ENCODE assay signal across 10 cellular contexts in the genomic region with DNA sequence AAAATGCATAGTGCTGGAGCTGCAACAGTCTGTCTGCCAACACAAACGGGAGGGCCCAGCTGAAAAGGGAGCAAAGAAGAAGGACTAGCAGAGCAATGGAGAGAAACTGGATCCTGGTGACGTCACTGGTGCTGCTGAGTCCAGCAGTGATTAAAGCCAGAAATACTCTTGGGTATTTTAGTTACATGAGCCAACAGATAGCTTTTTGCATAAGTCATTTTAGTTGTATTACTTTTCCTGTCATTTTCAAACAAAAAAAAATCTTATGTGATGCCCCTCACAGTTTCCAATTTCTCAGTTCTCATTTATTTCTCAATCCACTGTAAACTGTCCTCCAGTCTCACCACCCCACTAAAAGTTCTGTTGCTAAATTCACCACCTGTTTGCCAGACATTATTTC. TPM values are rescaled to one million over a fixed set of nuclear protein-coding genes. Genes with fewer than 3 reads are reported as not detected.
A peak's percentile ranks its signal among the peaks of the same experiment; 100 is the strongest.
DNase-seq lines count a peak whose midpoint lies in the region; ATAC-seq and TF ChIP-seq lines count a peak whose summit lies in the region.
"Had no signal": no experiment of that assay in that cellular context is flagged by ENCODE, and none has a peak within 500 bp of the region (broad histone marks: within the 10 kb centered on the region; RNA-seq: fewer than 3 reads in every experiment).

No MANE protein-coding gene starts in this region.

- H3K27ac Mint-ChIP-seq in activated naive CD8-positive, alpha-beta T cell treated with anti-CD3 and anti-CD28 coated beads for 36 hours = no peak overlapping the region
- H3K27ac Mint-ChIP-seq: type B pancreatic cell had no signal

- no peak overlapping the region for H2BK5ac ChIP-seq in trophoblast cell (ENCODE audit: low read depth, low read length, poor library complexity)

- H4K8ac ChIP-seq in trophoblast cell (ENCODE audit: low read depth, low read length) = no peak overlapping the region

- no peaks in the 10 kb centered on the region for H3K27me3 ChIP-seq in trophoblast cell (ENCODE audit: insufficient read depth, low read length)
- no peaks in the 10 kb centered on the region for H3K27me3 ChIP-seq in WERI-Rb-1 (ENCODE audit: insufficient read depth, low read depth, severe bottlenecking)

- no CpG with 5 or more reads among the region's 2 CpGs for WGBS in trophoblast cell (ENCODE audit: extremely low coverage, insufficient coverage, insufficient read length)

- no peaks in the 10 kb centered on the region for H3K9me3 ChIP-seq in trophoblast cell (ENCODE audit: insufficient read depth, low read depth, low read length)
- H3K9me3 ChIP-seq in WERI-Rb-1 (ENCODE audit: severe bottlenecking) = no peaks in the 10 kb centered on the region

- H2AK5ac ChIP-seq in trophoblast cell (ENCODE audit: low read length) = no peak overlapping the region

- H3K9me3 Mint-ChIP-seq in activated naive CD8-positive, alpha-beta T cell treated with anti-CD3 and anti-CD28 coated beads for 36 hours = no peaks in the 10 kb centered on the region
- H3K9me3 Mint-ChIP-seq: type B pancreatic cell had no signal

- peaks cover 0 to 5% of the 10 kb centered on the region in 2 experiments for H3K4me1 ChIP-seq in trophoblast cell (ENCODE audit: control insufficient read depth in 1 of 2, insufficient read depth in 2 of 2, low read length in 2 of 2)

- H3K4me3 Mint-ChIP-seq in activated naive CD8-positive, alpha-beta T cell treated with anti-CD3 and anti-CD28 coated beads for 36 hours = no peak overlapping the region
- H3K4me3 Mint-ChIP-seq: type B pancreatic cell had no signal

- H3K27ac ChIP-seq in trophoblast cell (ENCODE audit: low read depth, low read length) = no peak overlapping the region
- no peak overlapping the region for H3K27ac ChIP-seq in WERI-Rb-1

- peaks cover 4% of the 10 kb centered on the region for H3K79me1 ChIP-seq in trophoblast cell (ENCODE audit: low read length)

- no peak overlapping the region for H3K4me2 ChIP-seq in trophoblast cell (ENCODE audit: low read length)

- no peaks in the 10 kb centered on the region for H3K79me2 ChIP-seq in trophoblast cell (ENCODE audit: control insufficient read depth, insufficient read depth, low read length, poor library complexity)

- H3K4me3 ChIP-seq in trophoblast cell (ENCODE audit: low read depth, low read length) (no peak overlapping the region), WERI-Rb-1 (ENCODE audit: low read depth, low read length) (no peak overlapping the region)

- no peak overlapping the region for H4K91ac ChIP-seq in trophoblast cell (ENCODE audit: low read depth, low read length)

- intact Hi-C loops in Right ventricle myocardium superior (cut with DNase I) = no loop called here

- peak; percentile 77 for ATAC-seq in SK-N-SH treated with all-trans-retinoic acid at 6 μM for 48 hours
- peak; percentile 97 for ATAC-seq in Right ventricle myocardium superior (ENCODE audit: poor library complexity)
- ATAC-seq in HG03196 (IDR thresholded peaks at IDR 0.05; ENCODE audit: unreplicated experiment) = no peak

- H3K14ac ChIP-seq in trophoblast cell (ENCODE audit: low read length) = no peak overlapping the region

- no peak for TF ChIP-seq CTCF in WERI-Rb-1 (IDR thresholded peaks at IDR 0.05; ENCODE audit: low read depth, low read length)

- no peak overlapping the region for H3K4ac ChIP-seq in trophoblast cell (ENCODE audit: low read depth, low read length)

- H3K9ac ChIP-seq in trophoblast cell (ENCODE audit: low read length) = no peak overlapping the region

- no peaks in the 10 kb centered on the region for H3K36me3 ChIP-seq in trophoblast cell (ENCODE audit: control insufficient read depth in 1 of 2, insufficient read depth in 2 of 2, low read length in 2 of 2)
- no peaks in the 10 kb centered on the region for H3K36me3 ChIP-seq in WERI-Rb-1

- H3K23ac ChIP-seq in trophoblast cell (ENCODE audit: low read length) = no peak overlapping the region

- H2BK12ac ChIP-seq in trophoblast cell (ENCODE audit: low read length) = no peak overlapping the region

- no peaks in the 10 kb centered on the region for H3K36me3 Mint-ChIP-seq in activated naive CD8-positive, alpha-beta T cell treated with anti-CD3 and anti-CD28 coated beads for 36 hours
- H3K36me3 Mint-ChIP-seq: type B pancreatic cell had no signal

- no peak overlapping the region for H2AFZ ChIP-seq in trophoblast cell (ENCODE audit: insufficient read depth, low read length, poor library complexity)

- no peaks in the 10 kb centered on the region for H3K27me3 Mint-ChIP-seq in activated naive CD8-positive, alpha-beta T cell treated with anti-CD3 and anti-CD28 coated beads for 36 hours
- H3K27me3 Mint-ChIP-seq: type B pancreatic cell had no signal

- peaks cover under 1% of the 10 kb centered on the region for H3K4me1 Mint-ChIP-seq in activated naive CD8-positive, alpha-beta T cell treated with anti-CD3 and anti-CD28 coated beads for 36 hours

- no peak overlapping the region for H4K12ac ChIP-seq in trophoblast cell (ENCODE audit: low read depth, low read length)

- H2BK120ac ChIP-seq in trophoblast cell (ENCODE audit: insufficient read depth, low read length, poor library complexity) = no peak overlapping the region

- no peak overlapping the region for H3K18ac ChIP-seq in trophoblast cell (ENCODE audit: low read length)

- DNase-seq in Daoy (ENCODE audit: low read depth) (peak; percentile 66), Right ventricle myocardium superior (peak; percentile 75), trophoblast cell (peak; percentile 62 to 76), WERI-Rb-1 (no peak)
- DNase-seq in activated CD4-positive, alpha-beta T cell treated with anti-CD3 and anti-CD28 coated beads for 48 hours = no peak
- DNase-seq in activated naive CD8-positive, alpha-beta T cell treated with anti-CD3 and anti-CD28 coated beads for 36 hours = no peak
- DNase-seq: activated gamma-delta T cell had no signal

TF ChIP-seq in SK-N-SH treated with all-trans-retinoic acid at 6 μM for 48 hours, 23 proteins besides CTCF, POLR2A, EP300 and RAD21:
- TF ChIP-seq ISL1 (CRISPR knock-in tag; IDR thresholded peaks at IDR 0.05) (peak; percentile 86), ZFP3 (CRISPR knock-in tag; IDR thresholded peaks at IDR 0.05) (no peak), TOX (CRISPR knock-in tag; IDR thresholded peaks at IDR 0.05; ENCODE audit: borderline replicate concordance) (peak; percentile 84; the same call in 1 of the 2 replicates), CSDC2 (CRISPR knock-in tag; IDR thresholded peaks at IDR 0.05) (no peak)

RNA-seq across cellular contexts. Expression of gene NEK7, which starts 38.7 kb away (rescaled TPM):
- total RNA-seq in Daoy (2014; rRNA removed; shearing (Covaris generic)) = 46.1 and 59.3 TPM in 2 replicates
- total RNA-seq in Right ventricle myocardium superior = 185 TPM
- polyA plus RNA-seq in trophoblast cell (2013) = 21.8 and 23.2 TPM in 2 replicates
- 10 to 100 TPM; 56.1 to 57.4 TPM for total RNA-seq in activated naive CD8-positive, alpha-beta T cell treated with anti-CD3 and anti-CD28 coated beads for 36 hours

Comparison
In these comparisons a context has a peak if more than half of its experiments do, and no peak if none do; other contexts are left out.
1. DNase-seq: peak in Daoy (single experiment), Right ventricle myocardium superior (single experiment) and trophoblast cell (2 of 2); none in WERI-Rb-1 (single experiment), activated CD4-positive, alpha-beta T cell treated with anti-CD3 and anti-CD28 coated beads for 48 hours (single experiment) and activated naive CD8-positive, alpha-beta T cell treated with anti-CD3 and anti-CD28 coated beads for 36 hours (single experiment).